15 cellular contexts compared by ENCODE assay signal in the genomic region with DNA sequence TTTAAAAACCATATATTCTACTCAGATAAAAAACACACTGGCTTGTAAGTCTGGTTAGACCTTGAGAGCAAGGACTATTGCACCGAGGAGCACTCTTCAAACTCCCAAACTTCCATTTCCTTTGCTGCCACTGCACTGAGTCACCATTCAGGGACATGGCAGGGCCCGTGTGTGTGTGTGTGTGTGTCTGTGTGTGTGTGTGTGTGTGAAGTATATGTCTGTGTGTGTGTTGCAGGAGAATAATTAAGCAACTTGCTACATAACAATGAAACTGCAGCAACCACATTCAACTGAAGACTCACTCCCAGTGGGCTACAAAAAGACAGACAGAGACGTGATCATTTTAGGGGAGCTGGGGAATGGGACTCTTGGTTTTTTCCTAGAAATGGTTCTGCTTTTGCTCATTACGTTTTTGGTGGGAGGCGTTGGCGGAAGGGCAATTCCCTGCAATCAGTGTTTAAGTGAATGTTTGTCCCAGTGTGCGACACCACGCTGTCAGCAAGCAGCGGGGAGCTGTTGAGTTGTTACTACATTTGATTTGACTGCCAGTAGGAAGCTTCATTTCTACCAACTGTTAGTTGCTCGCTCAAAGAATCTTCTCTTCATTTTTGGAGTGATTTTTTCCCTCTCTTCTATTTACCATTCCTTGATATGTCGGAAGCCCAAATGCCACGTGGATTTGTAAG.
DNase-seq lines count a peak whose midpoint lies in the region; ATAC-seq and TF ChIP-seq lines count a peak whose summit lies in the region.
"Had no signal": no experiment of that assay in that cellular context is flagged by ENCODE, and none has a peak within 500 bp of the region (broad histone marks: within the 10 kb centered on the region; RNA-seq: fewer than 3 reads in every experiment).

No MANE protein-coding gene starts in this region.

- ATAC-seq in GM21723 (IDR thresholded peaks at IDR 0.05; ENCODE audit: unreplicated experiment) = no peak
- ATAC-seq: upper lobe of right lung had no signal

- TF ChIP-seq CTCF in AG10803 (conservative IDR thresholded peaks at IDR 0.05; ENCODE audit: low read length) = no peak

- no peaks in the 10 kb centered on the region for H3K36me3 ChIP-seq in HUES6 (ENCODE audit: control insufficient read depth, insufficient read depth, low read length)
- no peaks in the 10 kb centered on the region for H3K36me3 ChIP-seq in effector memory CD4-positive, alpha-beta T cell (ENCODE audit: control insufficient read depth, insufficient read depth, low read length)
- H3K36me3 ChIP-seq: upper lobe of right lung had no signal

- no peak overlapping the region for H3K9ac ChIP-seq in HUES6 (ENCODE audit: low read length)

- DNase-seq in AG10803 (ENCODE audit: low read depth) (peak; percentile 7), cerebellar cortex (ENCODE audit: low spot score) (peak; percentile 18), islet precursor cell (peak; percentile 81), cerebellar nuclear complex (lab: John Stamatoyannopoulos, UW) (no peak)
- no peak for DNase-seq in effector memory CD4-positive, alpha-beta T cell
- no peak for DNase-seq in stimulated activated CD4-positive, alpha-beta T cell treated with anti-CD3 and anti-CD28 coated beads, Interleukin-4, amount 100 ng/mL, for 4 hours
- DNase-seq: activated B cell treated with CpG ODN at 0.5 μM for 24 hours, activated T-cell treated with anti-CD3 and anti-CD28 coated beads for 4 hours, DMS79 treated with DMSO at 0.1 percent for 48 hours, hypothalamus, NCI-H524 treated with DMSO at 0.1 percent for 48 hours, SIG-M5, upper lobe of right lung had no signal

- no peak overlapping the region for H3K27ac ChIP-seq in HUES6 (ENCODE audit: low read depth, low read length)
- H3K27ac ChIP-seq in effector memory CD4-positive, alpha-beta T cell (ENCODE audit: insufficient read depth, low read length, poor library complexity, severe bottlenecking) = no peak overlapping the region
- H3K27ac ChIP-seq: upper lobe of right lung had no signal

- H3K4me1 ChIP-seq in HUES6 (ENCODE audit: control insufficient read depth, insufficient read depth, low read length) = peaks cover 19% of the 10 kb centered on the region
- no peaks in the 10 kb centered on the region for H3K4me1 ChIP-seq in effector memory CD4-positive, alpha-beta T cell (ENCODE audit: control insufficient read depth, insufficient read depth, low read length, poor library complexity, severe bottlenecking)
- H3K4me1 ChIP-seq: upper lobe of right lung had no signal

- no peaks in the 10 kb centered on the region for H3K27me3 ChIP-seq in HUES6 (ENCODE audit: control insufficient read depth, insufficient read depth, low read length)
- H3K27me3 ChIP-seq in effector memory CD4-positive, alpha-beta T cell (replicated peaks; ENCODE audit: control insufficient read depth, insufficient read depth, low read length, poor library complexity, severe bottlenecking) = no peaks in the 10 kb centered on the region
- H3K27me3 ChIP-seq: upper lobe of right lung had no signal

- H3K4me3 ChIP-seq in AG10803 (ENCODE audit: low read length) = no peak overlapping the region
- peak overlapping the region; percentile 21; the same call in 1 of the 2 replicates for H3K4me3 ChIP-seq in HUES6 (ENCODE audit: low read depth, low read length)
- H3K4me3 ChIP-seq in effector memory CD4-positive, alpha-beta T cell (ENCODE audit: insufficient read depth, low read depth, low read length, poor library complexity, severe bottlenecking) = no peak overlapping the region
- H3K4me3 ChIP-seq: upper lobe of right lung had no signal

- no peaks in the 10 kb centered on the region for H3K9me3 ChIP-seq in HUES6 (ENCODE audit: control insufficient read depth, insufficient read depth, low read depth, low read length)
- H3K9me3 ChIP-seq in effector memory CD4-positive, alpha-beta T cell (ENCODE audit: control insufficient read depth, low read length) = no peaks in the 10 kb centered on the region
- H3K9me3 ChIP-seq: upper lobe of right lung had no signal

Comparison
In these comparisons a context has a peak if more than half of its experiments do, and no peak if none do; other contexts are left out.
1. DNase-seq: peak in AG10803 (single experiment), cerebellar cortex (single experiment) and islet precursor cell (single experiment); none in effector memory CD4-positive, alpha-beta T cell (0 of 3), stimulated activated CD4-positive, alpha-beta T cell treated with anti-CD3 and anti-CD28 coated beads, Interleukin-4, amount 100 ng/mL, for 4 hours (0 of 2) and cerebellar nuclear complex (0 of 2).